ENCODE assay signal across 21 cellular contexts in the genomic region with DNA sequence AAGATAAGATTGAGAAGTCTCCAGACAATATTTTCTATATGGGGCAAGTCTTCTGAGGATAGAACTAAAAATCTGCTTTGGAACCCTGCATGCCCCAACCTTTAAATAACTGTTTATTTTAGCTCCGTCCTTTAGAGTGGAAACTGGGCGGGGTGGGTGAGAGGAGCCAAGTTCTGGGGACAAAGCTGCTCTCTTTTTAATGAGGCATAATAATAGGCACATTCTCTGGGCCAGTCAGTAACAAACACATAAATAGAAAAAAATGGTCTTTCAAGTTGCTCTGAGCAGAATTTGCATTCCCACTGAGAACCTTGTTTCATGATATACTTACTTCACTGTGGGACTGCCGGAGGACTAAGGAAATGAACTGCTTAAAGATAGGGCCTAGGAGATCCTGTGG. TPM values are rescaled to one million over a fixed set of nuclear protein-coding genes. Genes with fewer than 3 reads are reported as not detected.
A peak's percentile ranks its signal among the peaks of the same experiment; 100 is the strongest.
DNase-seq lines count a peak whose midpoint lies in the region; ATAC-seq and TF ChIP-seq lines count a peak whose summit lies in the region.
"Had no signal": no experiment of that assay in that cellular context is flagged by ENCODE, and none has a peak within 500 bp of the region (broad histone marks: within the 10 kb centered on the region; RNA-seq: fewer than 3 reads in every experiment).

No MANE protein-coding gene starts in this region.

- peaks cover 36% of the 10 kb centered on the region for H3K36me3 ChIP-seq in left ventricle myocardium inferior
- peaks cover 0 to 25% (median 3%) of the 10 kb centered on the region in 4 donors for H3K36me3 ChIP-seq in right lobe of liver
- H3K36me3 ChIP-seq: ovary had no signal

- intact Hi-C loops in left ventricle myocardium inferior (cut with micrococcal nuclease) (no loop called here), posterior cingulate gyrus (cut with DNase I) (loop anchor here (10.0 kb wide), 1 partner anchor 88 kb away; no protein-coding TSS in a partner anchor), Calu3 (cut with micrococcal nuclease; ENCODE audit: unreplicated experiment) (no loop called here), right lobe of liver (cut with DNase I) (no loop called here)

- H3K4me3 Mint-ChIP-seq in brain (peak overlapping the region in 1 of 5 experiments; percentile 8), Calu3 (ENCODE audit: low read depth, unreplicated experiment) (no peak overlapping the region)
- H3K4me3 Mint-ChIP-seq: activated naive CD8-positive, alpha-beta T cell; activated T-helper 1 cell treated with anti-CD3 and anti-CD28 coated beads, Interleukin-12 subunit alpha, Interleukin-12 subunit beta, Interleukin-2, Interleukin-4 antibody, amounts not matched to agents 30 ng/mL and 10 ng/mL and 1 ng/mL, durations not matched to agents 14 hours and 24 hours and 36 hours; naive B cell had no signal

- H3K9me3 ChIP-seq in left ventricle myocardium inferior (replicated peaks) (peaks cover 6% of the 10 kb centered on the region), right lobe of liver (no peaks in the 10 kb centered on the region)
- H3K9me3 ChIP-seq: ovary, suprapubic skin had no signal

- H3K36me3 Mint-ChIP-seq in brain (peaks cover 81% of the 10 kb centered on the region), Calu3 (ENCODE audit: insufficient read depth, unreplicated experiment) (no peaks in the 10 kb centered on the region)

- H3K4me1 Mint-ChIP-seq in brain (peaks cover 11% of the 10 kb centered on the region), Calu3 (ENCODE audit: low read depth, unreplicated experiment) (peaks cover under 1% of the 10 kb centered on the region)
- H3K4me1 Mint-ChIP-seq: naive B cell had no signal

- H3K27me3 ChIP-seq in left ventricle myocardium inferior (ENCODE audit: low read depth) = no peaks in the 10 kb centered on the region
- H3K27me3 ChIP-seq in right lobe of liver = no peaks in the 10 kb centered on the region
- H3K27me3 ChIP-seq: ovary, suprapubic skin had no signal

- peak; percentile 23 for DNase-seq in COR-L47 (lab: John Stamatoyannopoulos, UW)
- DNase-seq in left ventricle myocardium inferior = peak; percentile 38
- peak in 8 of 10 donors; percentile 48 to 91 (median 64) for DNase-seq in posterior cingulate gyrus
- DNase-seq in NCI-H1694 treated with DMSO at 0.1 percent for 48 hours (lab: John Stamatoyannopoulos, UW) = no peak
- DNase-seq in Calu3 = no peak
- DNase-seq in right lobe of liver = no peak
- DNase-seq: ACHN, DMS53, glutamatergic neuron, H7, naive B cell, NCI-H1105, NCI-H526, ovary, T1000 had no signal

- no peak for TF ChIP-seq CTCF in brain (conservative IDR thresholded peaks at IDR 0.05)
- TF ChIP-seq CTCF in left ventricle myocardium inferior (IDR thresholded peaks at IDR 0.05; ENCODE audit: borderline replicate concordance) = no peak
- no peak for TF ChIP-seq CTCF in Calu3 (IDR thresholded peaks at IDR 0.05; ENCODE audit: unreplicated experiment)
- TF ChIP-seq CTCF in right lobe of liver (IDR thresholded peaks at IDR 0.05) = no peak

- no TSS peak for BruUV-seq in Calu3 (replicated peaks; lab: Mats Ljungman, UMichigan)

- 70% methylated on average over 3 of the region's 3 CpGs for WGBS in right lobe of liver (ENCODE audit: insufficient coverage, low coverage, low lambda C conversion rate, missing lambda C conversion rate)

- H3K27ac Mint-ChIP-seq in brain (peak overlapping the region in 4 of 5 experiments; percentile 16 to 66 (median 40)), Calu3 (ENCODE audit: unreplicated experiment) (no peak overlapping the region)
- H3K27ac Mint-ChIP-seq: activated naive CD8-positive, alpha-beta T cell; activated T-helper 1 cell treated with anti-CD3 and anti-CD28 coated beads, Interleukin-12 subunit alpha, Interleukin-12 subunit beta, Interleukin-2, Interleukin-4 antibody, amounts not matched to agents 30 ng/mL and 10 ng/mL and 1 ng/mL, durations not matched to agents 14 hours and 24 hours and 36 hours had no signal

- H3K27me3 Mint-ChIP-seq in brain (peaks cover 3% of the 10 kb centered on the region), Calu3 (ENCODE audit: unreplicated experiment) (no peaks in the 10 kb centered on the region)
- H3K27me3 Mint-ChIP-seq: activated naive CD8-positive, alpha-beta T cell; naive B cell had no signal

- H3K4me1 ChIP-seq in left ventricle myocardium inferior (peaks cover 26% of the 10 kb centered on the region), right lobe of liver (no peaks in the 10 kb centered on the region)

- no peak for TF ChIP-seq POLR2A in GM18505 (IDR thresholded peaks at IDR 0.05; ENCODE audit: borderline replicate concordance, extremely low read depth, insufficient read depth, insufficient read length)
- no peak for TF ChIP-seq POLR2A in right lobe of liver (IDR thresholded peaks at IDR 0.05)

- H3K9me3 Mint-ChIP-seq in brain = peaks cover 0 to 12% (median 6%) of the 10 kb centered on the region in 5 experiments
- H3K9me3 Mint-ChIP-seq in Calu3 (ENCODE audit: low read depth, unreplicated experiment) = peaks cover 6% of the 10 kb centered on the region

- CTCF ChIA-PET in Calu3 (lab: Charles Lee) = interaction anchor here (0.7 kb wide), 2 partner anchors 34 to 727 kb away, joined by 3 to 6 read pairs; no protein-coding TSS in a partner anchor

- ATAC-seq in GM18505 (IDR thresholded peaks at IDR 0.05; ENCODE audit: unreplicated experiment) = no peak
- ATAC-seq in right lobe of liver = no peak

- H3K4me3 ChIP-seq in left ventricle myocardium inferior (no peak overlapping the region), right lobe of liver (no peak overlapping the region)
- H3K4me3 ChIP-seq: lung, ovary, suprapubic skin had no signal

- peak overlapping the region; percentile 71 for H3K27ac ChIP-seq in left ventricle myocardium inferior (replicated peaks)
- H3K27ac ChIP-seq in right lobe of liver = no peak overlapping the region
- H3K27ac ChIP-seq: ovary, suprapubic skin had no signal

RNA-seq across cellular contexts. Expression of a gene that starts 51.6 kb away (rescaled TPM):
- 39.5 TPM for polyA plus RNA-seq in brain (ENCODE audit: insufficient read depth, low read depth, low replicate concordance)
- total RNA-seq in left ventricle myocardium inferior = 6.7 TPM
- 84.9 and 99.0 TPM in 2 replicates for total RNA-seq in Calu3 (2022)
- total RNA-seq in right lobe of liver = 1 to 10 TPM; 3.4 to 9.4 (median 7.3) TPM

RNA-seq across cellular contexts. Expression of a gene that starts 51.6 kb away (rescaled TPM):
- 52.4 TPM for polyA plus RNA-seq in brain (ENCODE audit: insufficient read depth, low read depth, low replicate concordance)
- total RNA-seq in left ventricle myocardium inferior = 6.0 TPM
- total RNA-seq in Calu3 (2022) = 42.5 and 43.2 TPM in 2 replicates
- 1 to 10 TPM; 2.0 to 4.7 (median 3.9) TPM for total RNA-seq in right lobe of liver

Comparison
In these comparisons a context has a peak if more than half of its experiments do, and no peak if none do; other contexts are left out.
1. DNase-seq: peak in COR-L47 (single experiment), left ventricle myocardium inferior (single experiment) and posterior cingulate gyrus (8 of 10); none in NCI-H1694 treated with DMSO at 0.1 percent for 48 hours (single experiment), Calu3 (single experiment) and right lobe of liver (0 of 3).